16 cellular contexts compared by ENCODE assay signal in genomic region chr17:48441862-48442261, GRCh38. TPM values are rescaled to one million over a fixed set of nuclear protein-coding genes. Genes with fewer than 3 reads are reported as not detected.
DNase-seq lines count a peak whose midpoint lies in the region; ATAC-seq and TF ChIP-seq lines count a peak whose summit lies in the region.
"Had no signal": no experiment of that assay in that cellular context is flagged by ENCODE, and none has a peak within 500 bp of the region (broad histone marks: within the 10 kb centered on the region; RNA-seq: fewer than 3 reads in every experiment).

No MANE protein-coding gene starts in this region.

- peak overlapping the region; percentile 84 for H3K27ac Mint-ChIP-seq in T-helper 2 cell treated with Interferon-gamma antibody and Interleukin-4, amounts not matched to agents 5 μg/mL and 100 μg/mL, for 36 hours
- peak overlapping the region; percentile 7 to 82 (median 32) for H3K27ac Mint-ChIP-seq in IgD-negative memory B cell
- H3K27ac Mint-ChIP-seq in activated T-helper 17 cell treated with anti-CD3 and anti-CD28 coated beads, Interleukin-2, amount 50 U/mL, for 72 hours, result peak overlapping the region; percentile 86
- H3K27ac Mint-ChIP-seq in naive thymus-derived CD8-positive, alpha-beta T cell, result peak overlapping the region; percentile 85 to 98 (median 96)

- H3K36me3 Mint-ChIP-seq in T-helper 2 cell treated with Interferon-gamma antibody and Interleukin-4, amounts not matched to agents 5 μg/mL and 100 μg/mL, for 36 hours (ENCODE audit: low read depth), result peaks cover 19% of the 10 kb centered on the region
- no peaks in the 10 kb centered on the region for H3K36me3 Mint-ChIP-seq in IgD-negative memory B cell
- H3K36me3 Mint-ChIP-seq in activated T-helper 17 cell treated with anti-CD3 and anti-CD28 coated beads, Interleukin-2, amount 50 U/mL, for 72 hours (ENCODE audit: low read depth), result no peaks in the 10 kb centered on the region
- no peaks in the 10 kb centered on the region for H3K36me3 Mint-ChIP-seq in naive thymus-derived CD8-positive, alpha-beta T cell

- ATAC-seq in activated T-helper 17 cell treated with anti-CD3 and anti-CD28 coated beads, Interleukin-2, amount 50 U/mL, for 72 hours (replicated peaks), result no peak
- no peak for ATAC-seq in naive thymus-derived CD8-positive, alpha-beta T cell

- H3K4me1 Mint-ChIP-seq in T-helper 2 cell treated with Interferon-gamma antibody and Interleukin-4, amounts not matched to agents 5 μg/mL and 100 μg/mL, for 36 hours (ENCODE audit: low read depth), result peaks cover 86% of the 10 kb centered on the region
- peaks cover 30 to 60% (median 53%) of the 10 kb centered on the region in 3 donors for H3K4me1 Mint-ChIP-seq in IgD-negative memory B cell
- H3K4me1 Mint-ChIP-seq in activated T-helper 17 cell treated with anti-CD3 and anti-CD28 coated beads, Interleukin-2, amount 50 U/mL, for 72 hours, result peaks cover 67% of the 10 kb centered on the region
- peaks cover 58 to 95% (median 91%) of the 10 kb centered on the region in 4 donors for H3K4me1 Mint-ChIP-seq in naive thymus-derived CD8-positive, alpha-beta T cell

- TF ChIP-seq CTCF in GM13976 (IDR thresholded peaks at IDR 0.05; ENCODE audit: borderline replicate concordance, control extremely low read depth, extremely low read depth, insufficient read depth, missing control alignments), result no peak

- H3K27me3 Mint-ChIP-seq in T-helper 2 cell treated with Interferon-gamma antibody and Interleukin-4, amounts not matched to agents 5 μg/mL and 100 μg/mL, for 36 hours (ENCODE audit: low read depth), result no peaks in the 10 kb centered on the region
- H3K27me3 Mint-ChIP-seq in IgD-negative memory B cell, result peaks cover 38% of the 10 kb centered on the region
- no peaks in the 10 kb centered on the region for H3K27me3 Mint-ChIP-seq in activated T-helper 17 cell treated with anti-CD3 and anti-CD28 coated beads, Interleukin-2, amount 50 U/mL, for 72 hours
- H3K27me3 Mint-ChIP-seq in naive thymus-derived CD8-positive, alpha-beta T cell, result no peaks in the 10 kb centered on the region

- peaks cover 12% of the 10 kb centered on the region for H3K9me3 Mint-ChIP-seq in T-helper 2 cell treated with Interferon-gamma antibody and Interleukin-4, amounts not matched to agents 5 μg/mL and 100 μg/mL, for 36 hours
- peaks cover 0 to 11% (median 6%) of the 10 kb centered on the region in 3 donors for H3K9me3 Mint-ChIP-seq in IgD-negative memory B cell
- peaks cover 7% of the 10 kb centered on the region for H3K9me3 Mint-ChIP-seq in activated T-helper 17 cell treated with anti-CD3 and anti-CD28 coated beads, Interleukin-2, amount 50 U/mL, for 72 hours
- peaks cover 0 to 15% (median 0%) of the 10 kb centered on the region in 9 donors for H3K9me3 Mint-ChIP-seq in naive thymus-derived CD8-positive, alpha-beta T cell

- POLR2A ChIA-PET in naive thymus-derived CD8-positive, alpha-beta T cell (lab: Charles Lee), result interaction anchor here (1.4 to 7.5 kb wide), 5 partner anchors 10 to 28 kb away, joined by 4 to 115 read pairs (median 18); partner anchors contain the start of gene SKAP1

- in situ Hi-C loops in GM13976 (cut with MboI; ENCODE audit: low sequenced_read_pairs, unreplicated experiment), result no loop called here

- H3K4me3 Mint-ChIP-seq in T-helper 2 cell treated with Interferon-gamma antibody and Interleukin-4, amounts not matched to agents 5 μg/mL and 100 μg/mL, for 36 hours, result peak overlapping the region; percentile 60
- peak overlapping the region in 2 of 4 donors; percentile 2 to 17 for H3K4me3 Mint-ChIP-seq in IgD-negative memory B cell
- H3K4me3 Mint-ChIP-seq in activated T-helper 17 cell treated with anti-CD3 and anti-CD28 coated beads, Interleukin-2, amount 50 U/mL, for 72 hours, result peak overlapping the region; percentile 72
- peak overlapping the region; percentile 48 to 83 (median 78) for H3K4me3 Mint-ChIP-seq in naive thymus-derived CD8-positive, alpha-beta T cell

- no peak for DNase-seq in T-helper 2 cell treated with Interferon-gamma antibody and Interleukin-4, amounts not matched to agents 5 μg/mL and 100 μg/mL, for 36 hours (ENCODE audit: low spot score)
- no peak for DNase-seq in T-helper 2 cell
- no peak for DNase-seq in naive thymus-derived CD8-positive, alpha-beta T cell
- no peak for DNase-seq in glomerular visceral epithelial cell (ENCODE audit: extremely low spot score)
- DNase-seq in stimulated activated CD4-positive, alpha-beta T cell treated with anti-CD3 and anti-CD28 coated beads, Interleukin-4, amount 100 ng/mL, for 1 hour, result no peak
- no peak for DNase-seq in GM13976 (ENCODE audit: low spot score)
- DNase-seq: 8988T, anterior cingulate cortex, hippocampal formation, left cardiac atrium, NCI-H1092, NCI-H526 treated with DMSO at 0.1 percent for 48 hours, SK-N-SH had no signal

RNA-seq across cellular contexts. Expression of gene SKAP1, which starts 11.8 kb away (rescaled TPM):
- 11.5 TPM for polyA plus RNA-seq in IgD-negative memory B cell
- 100 to 1,000 TPM in 1 of 2 donors, 10 to 100 TPM in 1; 71.4 to 103 TPM for total RNA-seq in activated T-helper 17 cell treated with anti-CD3 and anti-CD28 coated beads, Interleukin-2, amount 50 U/mL, for 72 hours
- total RNA-seq in naive thymus-derived CD8-positive, alpha-beta T cell, result 10 to 100 TPM; 73.0 to 74.6 TPM
- polyA plus RNA-seq in naive thymus-derived CD8-positive, alpha-beta T cell, result 100 to 1,000 TPM; 223 to 237 (median 230) TPM
- total RNA-seq: osteoblast had no signal
- polyA plus RNA-seq: SK-N-SH had no signal

Comparison
In these comparisons a context has a peak if more than half of its experiments do, and no peak if none do; other contexts are left out.
1. H3K27ac Mint-ChIP-seq: peak in every context shown above with its lines; median percentile 96 in naive thymus-derived CD8-positive, alpha-beta T cell; 86 in activated T-helper 17 cell treated with anti-CD3 and anti-CD28 coated beads, Interleukin-2, amount 50 U/mL, for 72 hours; 84 in T-helper 2 cell treated with Interferon-gamma antibody and Interleukin-4, amounts not matched to agents 5 μg/mL and 100 μg/mL, for 36 hours; 32 in IgD-negative memory B cell.